Comparison of ENCODE assay signal across 22 cellular contexts in genomic region chr1:97505289-97505688, GRCh38.
DNase-seq lines count a peak whose midpoint lies in the region; ATAC-seq, FAIRE-seq and TF ChIP-seq lines count a peak whose summit lies in the region.
"Had no signal": no experiment of that assay in that cellular context is flagged by ENCODE, and none has a peak within 500 bp of the region (broad histone marks: within the 10 kb centered on the region; RNA-seq: fewer than 3 reads in every experiment).

No MANE protein-coding gene starts in this region.

- H3K27me3 ChIP-seq in small intestine (ENCODE audit: control insufficient read depth in 2 of 2, insufficient read depth in 2 of 2, low read length in 2 of 2) (no peaks in the 10 kb centered on the region), HAP-1 (ENCODE audit: low read depth) (no peaks in the 10 kb centered on the region)
- H3K27me3 ChIP-seq: BE2C, tibial artery had no signal

- no peak for DNase-seq in small intestine
- no peak for DNase-seq in GM20000 (ENCODE audit: low spot score)
- DNase-seq in HFFc6 = no peak
- DNase-seq in stimulated activated CD4-positive, alpha-beta T cell treated with anti-CD3 and anti-CD28 coated beads, Interleukin-4, amount 100 ng/mL, for 4 hours = no peak
- DNase-seq in HAP-1 (ENCODE audit: low spot score in 2 of 2) = no peak
- DNase-seq: activated CD8-positive, alpha-beta memory T cell treated with anti-CD3 and anti-CD28 coated beads, Interleukin-2, amount 10 ng/mL, durations not matched to agents 7 days and 5 days; activated effector memory CD4-positive, alpha-beta T cell treated with Interleukin-2 at 50 U/mL for 16 hours; amygdala; BE2C; endodermal cell; GDM1; hippocampal formation; KBM-7; mesendoderm; NCI-H526; nephron progenitor cell; psoas muscle; tibial artery had no signal

- no peak overlapping the region for H3K27ac ChIP-seq in small intestine (ENCODE audit: low read depth in 1 of 2, low read length in 1 of 2)
- H3K27ac ChIP-seq: psoas muscle, tibial artery had no signal

- peaks cover 40% of the 10 kb centered on the region for H3K36me3 Mint-ChIP-seq in HFFc6 (ENCODE audit: low read depth)

- peaks cover 2% of the 10 kb centered on the region; the same call in 1 of the 2 replicates for H3K27me3 Mint-ChIP-seq in HFFc6 (ENCODE audit: insufficient read depth)
- H3K27me3 Mint-ChIP-seq: activated CD8-positive, alpha-beta memory T cell treated with anti-CD3 and anti-CD28 coated beads, Interleukin-2, amount 10 ng/mL, durations not matched to agents 7 days and 5 days had no signal

- H3K4me3 Mint-ChIP-seq in HFFc6 = no peak overlapping the region
- H3K4me3 Mint-ChIP-seq: activated CD8-positive, alpha-beta memory T cell treated with anti-CD3 and anti-CD28 coated beads, Interleukin-2, amount 10 ng/mL, durations not matched to agents 7 days and 5 days; endodermal cell; nephron progenitor cell had no signal

- H3K9me3 ChIP-seq in small intestine (ENCODE audit: control insufficient read depth, low read depth) = no peaks in the 10 kb centered on the region
- H3K9me3 ChIP-seq in HAP-1 = no peaks in the 10 kb centered on the region
- H3K9me3 ChIP-seq: BE2C, psoas muscle, tibial artery had no signal

- H3K4me1 Mint-ChIP-seq in HFFc6 (ENCODE audit: low read depth) = peaks cover 6% of the 10 kb centered on the region
- H3K4me1 Mint-ChIP-seq: activated CD8-positive, alpha-beta memory T cell treated with anti-CD3 and anti-CD28 coated beads, Interleukin-2, amount 10 ng/mL, durations not matched to agents 7 days and 5 days; nephron progenitor cell had no signal

- H3K4me3 ChIP-seq in small intestine (ENCODE audit: low read depth in 1 of 2, low read length in 2 of 2) = no peak overlapping the region
- H3K4me3 ChIP-seq in HAP-1 = no peak overlapping the region
- H3K4me3 ChIP-seq: psoas muscle, tibial artery had no signal

- WGBS in small intestine, 3 donors = 95 to 100% (median 99%) methylated on average over 3 of the region's 3 CpGs

- TF ChIP-seq CTCF in GM20000 (IDR thresholded peaks at IDR 0.05; ENCODE audit: extremely low read depth, missing control alignments) = no peak
- TF ChIP-seq CTCF in HFFc6 (IDR thresholded peaks at IDR 0.05) = no peak

- in situ Hi-C loops in HAP-1 (cut with MboI; ENCODE audit: low sequenced_read_pairs) = no loop called here

- no peaks in the 10 kb centered on the region for H3K4me1 ChIP-seq in small intestine (ENCODE audit: control insufficient read depth in 2 of 2, insufficient read depth in 1 of 2, low read depth in 1 of 2, low read length in 1 of 2)
- no peaks in the 10 kb centered on the region for H3K4me1 ChIP-seq in HAP-1
- H3K4me1 ChIP-seq: psoas muscle, tibial artery had no signal

- ATAC-seq in GM19452 (IDR thresholded peaks at IDR 0.05; ENCODE audit: unreplicated experiment) = peak; percentile 29
- peak; percentile 20 for ATAC-seq in HG02642 (IDR thresholded peaks at IDR 0.05; ENCODE audit: poor library complexity, unreplicated experiment)
- ATAC-seq in HG03460 (IDR thresholded peaks at IDR 0.05; ENCODE audit: unreplicated experiment) = peak; percentile 15
- ATAC-seq: activated CD8-positive, alpha-beta memory T cell treated with anti-CD3 and anti-CD28 coated beads, Interleukin-2, amount 10 ng/mL, durations not matched to agents 7 days and 5 days; psoas muscle had no signal

- peak; percentile 41 for FAIRE-seq in small intestine (lab: Jason Lieb, UNC)
- FAIRE-seq: D721Med had no signal

- no peaks in the 10 kb centered on the region for H3K9me3 Mint-ChIP-seq in HFFc6
- H3K9me3 Mint-ChIP-seq: endodermal cell, nephron progenitor cell had no signal

- H3K36me3 ChIP-seq in small intestine (ENCODE audit: control insufficient read depth in 2 of 2, insufficient read depth in 2 of 2, low read length in 2 of 2) (no peaks in the 10 kb centered on the region), HAP-1 (replicated peaks) (no peaks in the 10 kb centered on the region)
- H3K36me3 ChIP-seq: BE2C, tibial artery had no signal

- H3K27ac Mint-ChIP-seq in HFFc6 = no peak overlapping the region
- H3K27ac Mint-ChIP-seq: activated CD8-positive, alpha-beta memory T cell treated with anti-CD3 and anti-CD28 coated beads, Interleukin-2, amount 10 ng/mL, durations not matched to agents 7 days and 5 days; endodermal cell; nephron progenitor cell had no signal
